In genomic region chr6:1381397-1382330, GRCh38 we compare ENCODE assay signal across 8 cellular contexts. TPM values are rescaled to one million over a fixed set of nuclear protein-coding genes. Genes with fewer than 3 reads are reported as not detected.
DNase-seq lines count a peak whose midpoint lies in the region; ATAC-seq and TF ChIP-seq lines count a peak whose summit lies in the region.

No MANE protein-coding gene starts in this region.

- no peaks in the 10 kb centered on the region for H3K36me3 ChIP-seq in parathyroid adenoma (ENCODE audit: control insufficient read depth, insufficient read depth, low read length)

- DNase-seq in DMS53 (lab: John Stamatoyannopoulos, UW) (peak; percentile 24), DMS53 treated with DMSO at 0.1 percent for 48 hours (lab: John Stamatoyannopoulos, UW; ENCODE audit: unreplicated experiment) (no peak), NOMO-1 treated with DMSO at 0.1 percent for 48 hours (lab: John Stamatoyannopoulos, UW; ENCODE audit: unreplicated experiment) (peak; percentile 32), glomerular visceral epithelial cell (ENCODE audit: extremely low spot score) (peak; percentile 38), SIG-M5 treated with dmso at 0.1 percent for 504 hours (lab: John Stamatoyannopoulos, UW; ENCODE audit: unreplicated experiment) (no peak)

- H3K36me3 Mint-ChIP-seq in activated T-helper 17 cell treated with anti-CD3 and anti-CD28 coated beads, Interleukin-2, amount 50 U/mL, for 72 hours (ENCODE audit: low read depth) = no peaks in the 10 kb centered on the region

- H2AFZ ChIP-seq in parathyroid adenoma = peak overlapping the region; percentile 46

- H3K27me3 Mint-ChIP-seq in activated T-helper 17 cell treated with anti-CD3 and anti-CD28 coated beads, Interleukin-2, amount 50 U/mL, for 72 hours = peaks cover 48% of the 10 kb centered on the region

- H3K27ac Mint-ChIP-seq in activated T-helper 17 cell treated with anti-CD3 and anti-CD28 coated beads, Interleukin-2, amount 50 U/mL, for 72 hours = no peak overlapping the region

- no peaks in the 10 kb centered on the region for H3K9me3 Mint-ChIP-seq in activated T-helper 17 cell treated with anti-CD3 and anti-CD28 coated beads, Interleukin-2, amount 50 U/mL, for 72 hours

- peak overlapping the region; percentile 15 for H3K4me3 Mint-ChIP-seq in activated T-helper 17 cell treated with anti-CD3 and anti-CD28 coated beads, Interleukin-2, amount 50 U/mL, for 72 hours

- TF ChIP-seq CTCF in parathyroid adenoma (IDR thresholded peaks at IDR 0.05) = peak; percentile 51

- ATAC-seq in activated T-helper 17 cell treated with anti-CD3 and anti-CD28 coated beads, Interleukin-2, amount 50 U/mL, for 72 hours (replicated peaks) = peak; percentile 71
- no peak for ATAC-seq in GM18498 (IDR thresholded peaks at IDR 0.05; ENCODE audit: unreplicated experiment)

- H3K4me1 Mint-ChIP-seq in activated T-helper 17 cell treated with anti-CD3 and anti-CD28 coated beads, Interleukin-2, amount 50 U/mL, for 72 hours = peaks cover 17% of the 10 kb centered on the region

- H3K9me3 ChIP-seq in parathyroid adenoma (ENCODE audit: control insufficient read depth, low read length) = no peaks in the 10 kb centered on the region

- H3K27me3 ChIP-seq in parathyroid adenoma (ENCODE audit: control insufficient read depth, insufficient read depth, low read length) = peaks cover 22% of the 10 kb centered on the region

- H3K79me2 ChIP-seq in parathyroid adenoma = no peaks in the 10 kb centered on the region

- no peak overlapping the region for H3K4me3 ChIP-seq in parathyroid adenoma (ENCODE audit: low read depth, low read length)

- no peak overlapping the region for H3K9ac ChIP-seq in parathyroid adenoma

- peak overlapping the region; percentile 30 for H3K4me2 ChIP-seq in parathyroid adenoma (ENCODE audit: low read length)

- no peaks in the 10 kb centered on the region for H3K4me1 ChIP-seq in parathyroid adenoma

- H3K27ac ChIP-seq in parathyroid adenoma = no peak overlapping the region

RNA-seq across cellular contexts. Expression of gene FOXF2, which starts 7.7 kb away (rescaled TPM):
- not detected for total RNA-seq in activated T-helper 17 cell treated with anti-CD3 and anti-CD28 coated beads, Interleukin-2, amount 50 U/mL, for 72 hours

Comparison
In these comparisons a context has a peak if more than half of its experiments do, and no peak if none do; other contexts are left out.
1. DNase-seq: peak in DMS53 (single experiment), NOMO-1 treated with DMSO at 0.1 percent for 48 hours (single experiment) and glomerular visceral epithelial cell (single experiment); none in DMS53 treated with DMSO at 0.1 percent for 48 hours (single experiment) and SIG-M5 treated with dmso at 0.1 percent for 504 hours (single experiment).